ENCODE assay signal across 10 cellular contexts in genomic region chr1:42945171-42945570, GRCh38.
DNase-seq lines count a peak whose midpoint lies in the region; ATAC-seq lines count a peak whose summit lies in the region.
"Had no signal": no experiment of that assay in that cellular context is flagged by ENCODE, and none has a peak within 500 bp of the region (broad histone marks: within the 10 kb centered on the region; RNA-seq: fewer than 3 reads in every experiment).

No MANE protein-coding gene starts in this region.

- H3K9me3 Mint-ChIP-seq in effector memory CD8-positive, alpha-beta T cell, result no peaks in the 10 kb centered on the region

- H3K27me3 Mint-ChIP-seq in effector memory CD8-positive, alpha-beta T cell, result no peaks in the 10 kb centered on the region

- peak; percentile 79 for ATAC-seq in activated CD4-positive, CD25-positive, alpha-beta regulatory T cell treated with anti-CD3 and anti-CD28 coated beads, Interleukin-2, amount 50 U/mL, for 24 hours
- peak; percentile 61 for ATAC-seq in effector memory CD8-positive, alpha-beta T cell (replicated peaks)
- no peak for ATAC-seq in stimulated activated naive CD8-positive, alpha-beta T cell treated with anti-CD3 and anti-CD28 coated beads, Interleukin-15, Interleukin-2, amounts not matched to agents 100 U/mL and 50 U/mL, for 24 hours
- no peak for ATAC-seq in GM18909 (IDR thresholded peaks at IDR 0.05; ENCODE audit: poor library complexity, unreplicated experiment)
- ATAC-seq: psoas muscle had no signal

- peaks cover 68% of the 10 kb centered on the region for H3K36me3 Mint-ChIP-seq in effector memory CD8-positive, alpha-beta T cell (ENCODE audit: insufficient read depth)

- H3K4me3 Mint-ChIP-seq in effector memory CD8-positive, alpha-beta T cell, result peak overlapping the region; percentile 69 to 84

- DNase-seq in activated CD4-positive, CD25-positive, alpha-beta regulatory T cell treated with anti-CD3 and anti-CD28 coated beads, Interleukin-2, amount 50 U/mL, for 72 hours, result no peak
- peak; percentile 65 for DNase-seq in RPMI8226
- no peak for DNase-seq in effector memory CD8-positive, alpha-beta T cell
- peak; percentile 4 for DNase-seq in stimulated activated naive CD8-positive, alpha-beta T cell treated with anti-CD3 and anti-CD28 coated beads, Interleukin-15, Interleukin-2, amounts not matched to agents 100 U/mL and 50 U/mL, for 24 hours
- DNase-seq in HuH-7 (ENCODE audit: low spot score), result no peak
- DNase-seq in COLO668 (lab: John Stamatoyannopoulos, UW; ENCODE audit: unreplicated experiment), result no peak
- DNase-seq: effector CD4-positive, alpha-beta T cell; psoas muscle had no signal

- H3K27ac Mint-ChIP-seq in effector memory CD8-positive, alpha-beta T cell, result peak overlapping the region; percentile 91 to 93

- H3K4me1 Mint-ChIP-seq in effector memory CD8-positive, alpha-beta T cell (ENCODE audit: low read depth in 2 of 2), result peaks cover 81 to 84% of the 10 kb centered on the region in 2 donors

Comparison
In these comparisons a context has a peak if more than half of its experiments do, and no peak if none do; other contexts are left out.
1. ATAC-seq: peak in activated CD4-positive, CD25-positive, alpha-beta regulatory T cell treated with anti-CD3 and anti-CD28 coated beads, Interleukin-2, amount 50 U/mL, for 24 hours (2 of 2) and effector memory CD8-positive, alpha-beta T cell (single experiment); none in stimulated activated naive CD8-positive, alpha-beta T cell treated with anti-CD3 and anti-CD28 coated beads, Interleukin-15, Interleukin-2, amounts not matched to agents 100 U/mL and 50 U/mL, for 24 hours (single experiment) and GM18909 (single experiment).
2. DNase-seq: peak in RPMI8226 (single experiment) and stimulated activated naive CD8-positive, alpha-beta T cell treated with anti-CD3 and anti-CD28 coated beads, Interleukin-15, Interleukin-2, amounts not matched to agents 100 U/mL and 50 U/mL, for 24 hours (single experiment); none in activated CD4-positive, CD25-positive, alpha-beta regulatory T cell treated with anti-CD3 and anti-CD28 coated beads, Interleukin-2, amount 50 U/mL, for 72 hours (single experiment), effector memory CD8-positive, alpha-beta T cell (0 of 3), HuH-7 (single experiment) and COLO668 (single experiment).